8 cellular contexts compared by ENCODE assay signal in the genomic region with DNA sequence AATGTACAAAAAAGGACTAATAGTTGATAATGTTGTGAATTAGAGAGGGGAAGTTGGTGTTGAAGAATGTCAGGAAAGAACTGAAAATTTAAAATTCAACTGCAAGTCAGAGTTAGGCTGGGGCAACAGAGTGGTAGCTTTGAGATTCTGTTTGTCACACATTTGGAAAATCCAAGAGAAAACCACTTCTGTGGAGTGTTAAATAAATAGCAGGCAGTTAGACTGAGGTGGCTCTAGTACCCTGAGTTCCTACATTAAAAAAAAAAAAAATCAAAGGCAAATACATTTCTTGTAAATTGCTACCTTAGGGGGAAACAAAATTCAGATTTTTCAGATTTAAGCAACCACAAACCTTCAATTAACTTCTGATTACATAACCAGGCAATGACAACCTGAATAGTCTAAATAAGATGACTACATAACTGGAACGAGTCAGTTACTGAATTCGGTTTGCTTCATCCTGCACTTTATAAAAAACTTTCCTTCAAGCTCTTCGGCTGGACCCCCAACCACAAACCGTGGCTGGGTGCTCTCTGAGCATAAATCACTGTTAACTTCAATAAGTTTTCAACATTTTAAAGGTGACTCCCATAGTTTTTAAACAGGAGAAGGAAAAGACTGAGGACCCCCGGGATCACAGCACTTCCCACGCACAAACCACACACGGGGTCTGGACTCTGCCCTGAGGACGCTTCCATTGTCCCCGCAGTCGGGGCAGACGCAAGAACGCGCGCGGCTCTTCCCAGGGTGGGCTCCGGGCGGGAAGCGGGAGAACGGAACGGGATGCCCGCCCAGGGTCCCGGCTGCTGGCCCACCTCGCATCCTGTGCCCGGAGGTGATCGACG. TPM values are rescaled to one million over a fixed set of nuclear protein-coding genes. Genes with fewer than 3 reads are reported as not detected.
DNase-seq lines count a peak whose midpoint lies in the region; ATAC-seq and TF ChIP-seq lines count a peak whose summit lies in the region.

No MANE protein-coding gene starts in this region.

- no peaks in the 10 kb centered on the region for H3K9me3 ChIP-seq in right atrium auricular region

- peak overlapping the region; percentile 65 to 79 for H3K27ac ChIP-seq in right atrium auricular region

- H3K4me3 ChIP-seq in right atrium auricular region = peak overlapping the region; percentile 72 to 86

- peak; percentile 50 for DNase-seq in NCI-H1092 treated with DMSO at 0.1 percent for 48 hours (lab: John Stamatoyannopoulos, UW)
- no peak for DNase-seq in NCI-H1092 (lab: John Stamatoyannopoulos, UW)
- DNase-seq in activated CD4-positive, alpha-beta T cell treated with anti-CD3 and anti-CD28 coated beads, Interleukin-2, amount 50 U/mL, for 1 hour = peak; percentile 3
- no peak for DNase-seq in right atrium auricular region (ENCODE audit: low spot score)
- DNase-seq in sciatic nerve (ENCODE audit: low spot score) = no peak
- DNase-seq in GOT3 (lab: John Stamatoyannopoulos, UW) = no peak
- no peak for DNase-seq in dermis blood vessel endothelial cell

- no peaks in the 10 kb centered on the region for H3K36me3 ChIP-seq in right atrium auricular region

- ATAC-seq in sciatic nerve (peak; percentile 8), HG03159 (IDR thresholded peaks at IDR 0.05; ENCODE audit: unreplicated experiment) (no peak)

- H3K4me1 ChIP-seq in right atrium auricular region = peaks cover 0 to 12% of the 10 kb centered on the region in 2 donors

- no peak for TF ChIP-seq CTCF in right atrium auricular region (IDR thresholded peaks at IDR 0.05)

- intact Hi-C loops in sciatic nerve (cut with DNase I) = no loop called here

- no peaks in the 10 kb centered on the region for H3K27me3 ChIP-seq in right atrium auricular region

RNA-seq across cellular contexts. Expression of a gene that starts 0.7 kb away (rescaled TPM):
- 1 to 10 TPM; 1.4 to 4.4 TPM for total RNA-seq in right atrium auricular region
- total RNA-seq in sciatic nerve = 6.1 TPM
- total RNA-seq in dermis blood vessel endothelial cell = 2.7 and 5.4 TPM in 2 replicates

RNA-seq across cellular contexts. Expression of a gene that starts 39.2 kb away (rescaled TPM):
- total RNA-seq in right atrium auricular region = 1 to 10 TPM in 1 of 2 donors, under 1 TPM in 1; 0.79 to 1.2 TPM
- 5.1 TPM for total RNA-seq in sciatic nerve
- 0.84 and 1.5 TPM in 2 replicates for total RNA-seq in dermis blood vessel endothelial cell

Comparison
In these comparisons a context has a peak if more than half of its experiments do, and no peak if none do; other contexts are left out.
1. DNase-seq: peak in NCI-H1092 treated with DMSO at 0.1 percent for 48 hours (single experiment) and activated CD4-positive, alpha-beta T cell treated with anti-CD3 and anti-CD28 coated beads, Interleukin-2, amount 50 U/mL, for 1 hour (single experiment); none in NCI-H1092 (single experiment), right atrium auricular region (single experiment), sciatic nerve (single experiment), GOT3 (single experiment) and dermis blood vessel endothelial cell (single experiment).